Comparison of ENCODE assay signal across 10 cellular contexts in the genomic region with DNA sequence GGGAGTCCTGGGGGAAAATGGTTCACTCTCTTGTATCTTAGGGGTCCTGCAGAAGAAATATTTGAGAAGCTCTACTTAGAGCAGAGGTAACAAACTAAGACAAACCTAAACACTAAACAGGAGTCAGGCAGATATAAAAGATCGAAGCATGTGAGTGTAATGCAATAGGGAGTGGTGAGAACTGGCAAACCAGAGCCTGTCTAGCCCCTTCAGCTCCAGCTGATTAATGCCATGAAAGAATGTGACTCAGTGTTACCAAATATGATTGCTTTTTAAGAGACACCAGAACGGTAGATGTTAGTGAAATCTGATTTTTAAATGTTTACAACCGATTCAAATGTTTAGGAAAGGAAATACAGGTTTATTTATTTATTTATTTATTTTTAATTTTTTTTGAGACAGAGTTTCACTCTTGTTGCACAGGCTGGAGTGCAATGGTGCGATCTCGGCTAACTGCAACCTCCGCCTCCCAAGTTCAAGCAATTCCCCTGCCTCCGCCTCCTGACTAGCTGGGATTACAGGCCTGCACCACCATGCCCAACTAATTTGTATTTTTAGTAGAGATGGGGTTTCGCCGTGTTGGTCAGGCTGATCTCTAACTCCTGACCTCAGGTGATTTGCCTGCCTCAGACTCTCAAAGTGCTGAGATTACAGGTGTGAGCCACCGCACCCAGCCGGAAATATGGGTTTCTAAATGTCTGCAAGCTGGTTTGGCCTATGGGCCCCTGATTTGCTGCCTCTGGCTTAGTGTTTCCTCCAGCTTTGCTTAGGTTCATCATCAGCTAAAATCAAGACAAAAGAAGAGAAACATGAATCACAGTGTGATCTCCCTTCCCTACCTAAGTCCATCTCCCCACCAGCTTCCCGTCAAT. TPM values are rescaled to one million over a fixed set of nuclear protein-coding genes. Genes with fewer than 3 reads are reported as not detected.
DNase-seq lines count a peak whose midpoint lies in the region; ATAC-seq and TF ChIP-seq lines count a peak whose summit lies in the region.
"Had no signal": no experiment of that assay in that cellular context is flagged by ENCODE, and none has a peak within 500 bp of the region (broad histone marks: within the 10 kb centered on the region; RNA-seq: fewer than 3 reads in every experiment).

No MANE protein-coding gene starts in this region.

- H3K4me3 ChIP-seq in adipocyte (ENCODE audit: low read length): no peak overlapping the region
- no peak overlapping the region for H3K4me3 ChIP-seq in mucosa of rectum (ENCODE audit: low read length in 2 of 2)
- H3K4me3 ChIP-seq in thyroid gland (replicated peaks in 1 of 3): no peak overlapping the region

- no peaks in the 10 kb centered on the region for H3K27me3 ChIP-seq in adipocyte (replicated peaks; ENCODE audit: control insufficient read depth, insufficient read depth, low read length)
- H3K27me3 ChIP-seq in mucosa of rectum (ENCODE audit: control insufficient read depth in 2 of 2, insufficient read depth in 2 of 2, low read length in 2 of 2): no peaks in the 10 kb centered on the region
- H3K27me3 ChIP-seq in thyroid gland: no peaks in the 10 kb centered on the region

- H3K9ac ChIP-seq in adipocyte (ENCODE audit: low read length) (peak overlapping the region; percentile 51), mucosa of rectum (ENCODE audit: low read depth in 1 of 2, low read length in 2 of 2) (peak overlapping the region in 1 of 2 donors; percentile 41)

- DNase-seq in activated T-cell treated with anti-CD3 and anti-CD28 coated beads, Interleukin-2, amount 50 U/mL, for 24 hours: no peak
- no peak for DNase-seq in activated T-cell treated with anti-CD3 and anti-CD28 coated beads, Interleukin-2, amount 50 U/mL, for 48 hours
- DNase-seq in adipocyte (ENCODE audit: low read depth): no peak
- peak in 1 of 2 donors; percentile 1 for DNase-seq in thyroid gland
- no peak for DNase-seq in HuH-7 (ENCODE audit: low spot score)
- DNase-seq: cerebellar nuclear complex had no signal

- no peaks in the 10 kb centered on the region for H3K9me3 Mint-ChIP-seq in activated T-cell treated with anti-CD3 and anti-CD28 coated beads, Interleukin-2, amount 50 U/mL, for 24 hours

- H3K27ac Mint-ChIP-seq in activated T-cell treated with anti-CD3 and anti-CD28 coated beads, Interleukin-2, amount 50 U/mL, for 24 hours: peak overlapping the region; percentile 69

- ATAC-seq in HG02870 (IDR thresholded peaks at IDR 0.05; ENCODE audit: unreplicated experiment): no peak
- ATAC-seq in HG03108 (IDR thresholded peaks at IDR 0.05; ENCODE audit: unreplicated experiment): no peak

- H3K36me3 Mint-ChIP-seq in activated T-cell treated with anti-CD3 and anti-CD28 coated beads, Interleukin-2, amount 50 U/mL, for 24 hours (ENCODE audit: low read depth): no peaks in the 10 kb centered on the region

- TF ChIP-seq CTCF in thyroid gland (IDR thresholded peaks at IDR 0.05): no peak

- H3K9me3 ChIP-seq in adipocyte (ENCODE audit: control insufficient read depth, low read length) (no peaks in the 10 kb centered on the region), mucosa of rectum (ENCODE audit: control insufficient read depth in 2 of 2, low read length in 2 of 2) (no peaks in the 10 kb centered on the region), thyroid gland (no peaks in the 10 kb centered on the region)

- peaks cover 64% of the 10 kb centered on the region for H3K4me1 Mint-ChIP-seq in activated T-cell treated with anti-CD3 and anti-CD28 coated beads, Interleukin-2, amount 50 U/mL, for 24 hours (ENCODE audit: low read depth)

- no peak overlapping the region for H3K4me3 Mint-ChIP-seq in activated T-cell treated with anti-CD3 and anti-CD28 coated beads, Interleukin-2, amount 50 U/mL, for 24 hours

- intact Hi-C loops in thyroid gland (cut with DNase I): no loop called here

- H3K27ac ChIP-seq in mucosa of rectum (ENCODE audit: low read depth in 2 of 2, low read length in 2 of 2): peak overlapping the region; percentile 74 to 84
- H3K27ac ChIP-seq in thyroid gland: peak overlapping the region; percentile 63 to 98 (median 96)

- H3K36me3 ChIP-seq in adipocyte (ENCODE audit: control insufficient read depth, insufficient read depth, low read length, severe bottlenecking) (no peaks in the 10 kb centered on the region), mucosa of rectum (ENCODE audit: control insufficient read depth in 2 of 2, insufficient read depth in 2 of 2, low read length in 2 of 2) (no peaks in the 10 kb centered on the region), thyroid gland (no peaks in the 10 kb centered on the region)

- whole genome bisulfite sequencing in thyroid gland, 2 donors: 93 to 95% methylated on average over 12 of the region's 12 CpGs

- H3K4me1 ChIP-seq in adipocyte (ENCODE audit: control insufficient read depth, insufficient read depth, low read length) (peaks cover 59% of the 10 kb centered on the region), mucosa of rectum (ENCODE audit: control insufficient read depth in 2 of 2, insufficient read depth in 2 of 2, low read length in 2 of 2) (peaks cover 49 to 60% of the 10 kb centered on the region in 2 donors), thyroid gland (peaks cover 50 to 89% of the 10 kb centered on the region in 2 donors)

- TF ChIP-seq POLR2A in thyroid gland (IDR thresholded peaks at IDR 0.05): no peak

- no peaks in the 10 kb centered on the region for H3K27me3 Mint-ChIP-seq in activated T-cell treated with anti-CD3 and anti-CD28 coated beads, Interleukin-2, amount 50 U/mL, for 24 hours

RNA-seq across cellular contexts. Expression of a gene that starts 12.2 kb away (rescaled TPM):
- 1,000 to 10,000 TPM in 2 of 4 donors, 100 to 1,000 TPM in 2; 739 to 2,947 (median 1,128) TPM for total RNA-seq in thyroid gland

RNA-seq across cellular contexts. Expression of a gene that starts 19.7 kb away (rescaled TPM):
- total RNA-seq in thyroid gland: 10 to 100 TPM; 12.5 to 36.4 (median 22.7) TPM

RNA-seq across cellular contexts. Expression of a gene that starts 19.8 kb away (rescaled TPM):
- total RNA-seq in thyroid gland: 1 to 10 TPM in 2 of 4 donors, under 1 TPM in 2; 0.13 to 2.0 (median 0.97) TPM

RNA-seq across cellular contexts. Expression of a gene that starts 26.4 kb away (rescaled TPM):
- 10 to 100 TPM; 18.7 to 26.9 (median 20.3) TPM for total RNA-seq in thyroid gland

RNA-seq across cellular contexts. Expression of a gene that starts 37.3 kb away (rescaled TPM):
- total RNA-seq in thyroid gland: not detected
- total RNA-seq: sciatic nerve had no signal
